ENCODE assay signal across 21 cellular contexts in the genomic region with DNA sequence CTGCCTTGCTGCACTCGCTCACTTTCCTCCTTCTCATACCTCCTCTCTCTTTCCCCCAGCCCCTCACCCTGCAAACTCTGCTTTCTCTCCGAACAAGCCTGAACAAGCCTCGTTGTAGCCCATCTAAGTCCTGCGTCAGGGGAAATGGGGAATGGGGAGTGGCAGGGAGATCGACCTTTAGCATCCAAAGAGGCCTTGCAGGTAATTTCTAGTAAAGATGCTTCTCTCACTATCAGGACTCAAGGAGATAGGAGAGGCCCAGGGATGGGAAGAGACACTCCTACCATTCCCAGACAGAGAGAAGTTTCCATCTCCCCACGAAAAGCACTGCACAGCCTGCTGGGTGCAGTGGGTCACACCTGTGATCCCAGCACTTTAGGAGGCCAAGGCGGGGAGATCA. TPM values are rescaled to one million over a fixed set of nuclear protein-coding genes. Genes with fewer than 3 reads are reported as not detected.
DNase-seq lines count a peak whose midpoint lies in the region; ATAC-seq, FAIRE-seq and TF ChIP-seq lines count a peak whose summit lies in the region.
"Had no signal": no experiment of that assay in that cellular context is flagged by ENCODE, and none has a peak within 500 bp of the region (broad histone marks: within the 10 kb centered on the region; RNA-seq: fewer than 3 reads in every experiment).

No MANE protein-coding gene starts in this region.

- 63% methylated on average over 7 of the region's 7 CpGs; no CpG with 5 or more reads in 1 of the 2 experiments for WGBS in H1 (ENCODE audit: extremely low coverage in 1 of 2, insufficient coverage in 1 of 2, insufficient read length in 1 of 2, insufficient replicate concordance in 2 of 2, low coverage in 1 of 2, low lambda C conversion rate in 2 of 2, missing lambda C conversion rate in 1 of 2), 2 experiments

- H3K4me3 ChIP-seq in Caco-2 (ENCODE audit: low read depth, low read length) (no peak overlapping the region), HUES48 (ENCODE audit: low read depth, low read length) (no peak overlapping the region), H1 (ENCODE audit: extremely low read depth in 1 of 4, insufficient read depth in 2 of 4, low read depth in 3 of 4, low read length in 4 of 4) (no peak overlapping the region)
- H3K4me3 ChIP-seq: BLaER1 treated with 17β-estradiol and CSF1 and Interleukin-3, amounts not matched to agents 10 nM and 100 nM; Peyer's patch had no signal

- no peaks in the 10 kb centered on the region for H3K23me2 ChIP-seq in H1 (ENCODE audit: low read depth, low read length)

- H4K5ac ChIP-seq in H1 (ENCODE audit: insufficient read length, low read depth, low read length): peak overlapping the region; percentile 38

- peak overlapping the region; percentile 0 for H3K4ac ChIP-seq in H1 (replicated peaks; ENCODE audit: insufficient read length, low read depth, low read length)

- H3K4me3 Mint-ChIP-seq in Caco-2 (ENCODE audit: unreplicated experiment): peak overlapping the region; percentile 19
- H3K4me3 Mint-ChIP-seq in nephron: no peak overlapping the region
- no peak overlapping the region for H3K4me3 Mint-ChIP-seq in T-cell
- H3K4me3 Mint-ChIP-seq: CD8-positive, alpha-beta T cell had no signal

- no peaks in the 10 kb centered on the region for H3K9me3 ChIP-seq in Caco-2
- no peaks in the 10 kb centered on the region for H3K9me3 ChIP-seq in HUES48 (ENCODE audit: control insufficient read depth, insufficient read depth, low read length)
- H3K9me3 ChIP-seq in H1 (ENCODE audit: insufficient read depth in 2 of 2, low read depth in 1 of 2, low read length in 1 of 2): no peaks in the 10 kb centered on the region
- H3K9me3 ChIP-seq: BLaER1 treated with 17β-estradiol and CSF1 and Interleukin-3, amounts not matched to agents 10 nM and 100 nM; Peyer's patch had no signal

- peak; percentile 72 to 91 for DNase-seq in Caco-2
- DNase-seq in H1 (ENCODE audit: low read depth in 1 of 2, low spot score in 2 of 2): no peak
- DNase-seq in A172 (ENCODE audit: low spot score): no peak
- DNase-seq in T-cell: no peak
- DNase-seq: CD8-positive, alpha-beta T cell; DMS79; GOT3; Karpas-422; NCI-H1417 treated with DMSO at 0.1 percent for 48 hours; NCI-H187 treated with DMSO at 0.1 percent for 48 hours; NCI-H2171; NCI-H446 treated with DMSO at 0.1 percent for 48 hours; Peyer's patch had no signal

- peak overlapping the region; percentile 84; the same call in 1 of the 2 replicates for H2BK12ac ChIP-seq in H1 (ENCODE audit: low read depth, low read length)

- H3K4me2 ChIP-seq in H1 (ENCODE audit: insufficient read depth in 1 of 2, low read depth in 2 of 2, low read length in 2 of 2): 0 out of 4 replicates have a peak overlapping the region, but pooled peaks of 1 of the 2 experiments have one; percentile 25
- H3K4me2 ChIP-seq: BLaER1 treated with 17β-estradiol and CSF1 and Interleukin-3, amounts not matched to agents 10 nM and 100 nM had no signal

- no peaks in the 10 kb centered on the region for H4K20me1 ChIP-seq in H1 (replicated peaks in 1 of 2; ENCODE audit: control insufficient read depth in 1 of 2, insufficient read depth in 2 of 2, low read length in 2 of 2)
- H4K20me1 ChIP-seq: BLaER1 treated with 17β-estradiol and CSF1 and Interleukin-3, amounts not matched to agents 10 nM and 100 nM had no signal

- no peak for FAIRE-seq in H1 (lab: Jason Lieb, UNC)
- FAIRE-seq: D721Med, GM12892, GM18507 had no signal

- no peak overlapping the region for H3K14ac ChIP-seq in H1 (ENCODE audit: insufficient read length)

- peak overlapping the region; percentile 88 for H2BK120ac ChIP-seq in H1 (replicated peaks; ENCODE audit: low read depth, low read length)

- H3K27me3 ChIP-seq in Caco-2 (replicated peaks; ENCODE audit: control insufficient read depth, insufficient read depth, low read length) (no peaks in the 10 kb centered on the region), HUES48 (ENCODE audit: control insufficient read depth, insufficient read depth, low read length) (no peaks in the 10 kb centered on the region), H1 (replicated peaks in 1 of 4; ENCODE audit: control insufficient read depth in 3 of 4, extremely low read depth in 1 of 4, insufficient read depth in 3 of 4, low read length in 3 of 4) (no peaks in the 10 kb centered on the region)
- H3K27me3 ChIP-seq: BLaER1 treated with 17β-estradiol and CSF1 and Interleukin-3, amounts not matched to agents 10 nM and 100 nM; Peyer's patch had no signal

- peak overlapping the region; percentile 37; the same call in 1 of the 2 replicates for H2BK5ac ChIP-seq in H1 (ENCODE audit: low read depth, low read length)

- H3K4me1 ChIP-seq in Caco-2: peaks cover 32% of the 10 kb centered on the region
- peaks cover 32% of the 10 kb centered on the region for H3K4me1 ChIP-seq in HUES48 (ENCODE audit: control insufficient read depth, insufficient read depth, low read length)
- H3K4me1 ChIP-seq in H1 (replicated peaks in 1 of 4; ENCODE audit: control insufficient read depth in 3 of 4, insufficient read depth in 4 of 4, low read length in 3 of 4): peaks cover 8 to 16% (median 13%) of the 10 kb centered on the region in 4 experiments; a peak in 6 of 7 replicates
- H3K4me1 ChIP-seq: Peyer's patch had no signal

- H3K36me3 Mint-ChIP-seq in Caco-2 (ENCODE audit: insufficient read depth, unreplicated experiment): no peaks in the 10 kb centered on the region
- no peaks in the 10 kb centered on the region for H3K36me3 Mint-ChIP-seq in nephron (ENCODE audit: low read depth)
- H3K36me3 Mint-ChIP-seq in T-cell: no peaks in the 10 kb centered on the region
- H3K36me3 Mint-ChIP-seq: CD8-positive, alpha-beta T cell had no signal

- peak overlapping the region; percentile 17 for H2BK20ac ChIP-seq in H1 (ENCODE audit: low read length)

- TF ChIP-seq RAD21 in H1 (IDR thresholded peaks at IDR 0.05 in 1 of 2, conservative IDR thresholded peaks at IDR 0.05 in 1 of 2; ENCODE audit: low read depth in 2 of 2, low read length in 2 of 2): no peak

- H3K9me3 Mint-ChIP-seq in Caco-2 (ENCODE audit: unreplicated experiment) (peaks cover 10% of the 10 kb centered on the region), nephron (no peaks in the 10 kb centered on the region), T-cell (no peaks in the 10 kb centered on the region)
- H3K9me3 Mint-ChIP-seq: CD8-positive, alpha-beta T cell had no signal

- peak overlapping the region; percentile 96 for H2AFZ ChIP-seq in H1 (ENCODE audit: low read length)

- no peak overlapping the region for H3K23ac ChIP-seq in H1 (ENCODE audit: insufficient read length)

- H3K56ac ChIP-seq in H1 (replicated peaks; ENCODE audit: insufficient read length, low read depth, low read length): no peak overlapping the region

- H3K27me3 Mint-ChIP-seq in Caco-2 (ENCODE audit: insufficient read depth, unreplicated experiment): no peaks in the 10 kb centered on the region
- no peaks in the 10 kb centered on the region for H3K27me3 Mint-ChIP-seq in nephron (ENCODE audit: low read depth)
- H3K27me3 Mint-ChIP-seq in T-cell: peaks cover 65 to 72% of the 10 kb centered on the region in 2 donors

- no peak for TF ChIP-seq EP300 in H1 (IDR thresholded peaks at IDR 0.05; ENCODE audit: borderline replicate concordance in 1 of 2, low read depth in 2 of 2, low read length in 2 of 2)

- POLR2A ChIA-PET in Caco-2 (lab: Charles Lee): no interaction called here
- POLR2A ChIA-PET in H1 (lab: Charles Lee; ENCODE audit: partially characterized antibody): interaction anchor here (0.8 kb wide), 1 partner anchor 48 kb away, joined by 3 read pairs; no protein-coding TSS in a partner anchor
- POLR2A ChIA-PET in T-cell (lab: Charles Lee): no interaction called here

- no peaks in the 10 kb centered on the region for H3K79me2 ChIP-seq in H1 (ENCODE audit: control insufficient read depth in 1 of 2, insufficient read depth in 2 of 2, low read length in 2 of 2)

- peak overlapping the region; percentile 73 for H3K27ac ChIP-seq in HUES48 (ENCODE audit: low read depth, low read length)
- H3K27ac ChIP-seq in H1 (ENCODE audit: low read depth, low read length): peak overlapping the region; percentile 61
- H3K27ac ChIP-seq: BLaER1 treated with 17β-estradiol and CSF1 and Interleukin-3, amounts not matched to agents 10 nM and 100 nM; Peyer's patch had no signal

- H3K36me3 ChIP-seq in Caco-2 (ENCODE audit: control insufficient read depth, insufficient read depth, low read length) (no peaks in the 10 kb centered on the region), HUES48 (ENCODE audit: control insufficient read depth, insufficient read depth, low read length) (no peaks in the 10 kb centered on the region), H1 (ENCODE audit: control insufficient read depth in 2 of 4, insufficient read depth in 4 of 4, low read length in 3 of 4) (no peaks in the 10 kb centered on the region)
- H3K36me3 ChIP-seq: BLaER1 treated with 17β-estradiol and CSF1 and Interleukin-3, amounts not matched to agents 10 nM and 100 nM; Peyer's patch had no signal

- H3K9ac ChIP-seq in HUES48 (ENCODE audit: low read depth, low read length): peak overlapping the region; percentile 8; the same call in 1 of the 2 replicates
- peak overlapping the region in 1 of 4 experiments; percentile 34; a peak in 1 of 7 replicates for H3K9ac ChIP-seq in H1 (replicated peaks in 1 of 4; ENCODE audit: extremely low read depth in 1 of 4, low read depth in 3 of 4, low read length in 3 of 4)
- H3K9ac ChIP-seq: BLaER1 treated with 17β-estradiol and CSF1 and Interleukin-3, amounts not matched to agents 10 nM and 100 nM had no signal

- ATAC-seq in GM19455 (IDR thresholded peaks at IDR 0.05; ENCODE audit: unreplicated experiment) (no peak), HG02870 (IDR thresholded peaks at IDR 0.05; ENCODE audit: unreplicated experiment) (no peak), T-cell (replicated peaks in 1 of 4) (no peak)
- ATAC-seq: CD8-positive, alpha-beta T cell had no signal

- H3K4me1 Mint-ChIP-seq in Caco-2 (ENCODE audit: low read depth, unreplicated experiment): peaks cover 21% of the 10 kb centered on the region
- H3K4me1 Mint-ChIP-seq in nephron: peaks cover 29% of the 10 kb centered on the region
- H3K4me1 Mint-ChIP-seq in T-cell: no peaks in the 10 kb centered on the region

- H3K18ac ChIP-seq in H1 (ENCODE audit: extremely low read depth, low read length): peak overlapping the region; percentile 26

- intact Hi-C loops in Caco-2 (cut with micrococcal nuclease; ENCODE audit: unreplicated experiment): loop anchor here (1.0 to 5.0 kb wide), 4 partner anchors 17 to 66 kb away; a partner anchor contains a TSS

- no peaks in the 10 kb centered on the region for H3K79me1 ChIP-seq in H1 (ENCODE audit: low read depth, low read length)

- BruUV-seq in Caco-2 (replicated peaks; lab: Mats Ljungman, UMichigan): no TSS peak

- H3K27ac Mint-ChIP-seq in Caco-2 (ENCODE audit: unreplicated experiment) (peak overlapping the region; percentile 89), nephron (peak overlapping the region; percentile 39 to 80 (median 43)), T-cell (no peak overlapping the region)
- H3K27ac Mint-ChIP-seq: CD8-positive, alpha-beta T cell had no signal

- TF ChIP-seq CTCF in Caco-2 (IDR thresholded peaks at IDR 0.05; ENCODE audit: insufficient read depth in 1 of 2, low read depth in 1 of 2, low read length in 1 of 2, severe bottlenecking in 1 of 2, unreplicated experiment in 1 of 2): no peak
- no peak for TF ChIP-seq CTCF in H1 (IDR thresholded peaks at IDR 0.05; ENCODE audit: control extremely low read depth in 1 of 3, insufficient read depth in 1 of 3, low read depth in 1 of 3, low read length in 3 of 3)
- no peak for TF ChIP-seq CTCF in nephron (IDR thresholded peaks at IDR 0.05; ENCODE audit: unreplicated experiment in 3 of 3)

- no peak overlapping the region for H2BK15ac ChIP-seq in H1 (ENCODE audit: low read length)

- H4K8ac ChIP-seq in H1 (ENCODE audit: extremely low read depth, insufficient read depth, low read length): no peak overlapping the region

- H4K91ac ChIP-seq in H1 (replicated peaks; ENCODE audit: insufficient read length, low read length): peak overlapping the region; percentile 67

- TF ChIP-seq POLR2A in H1 (IDR thresholded peaks at IDR 0.05; ENCODE audit: control extremely low read depth in 1 of 2, low read depth in 2 of 2, low read length in 2 of 2): no peak

- CTCF ChIA-PET in Caco-2 (lab: Charles Lee): interaction anchor here (0.5 to 0.6 kb wide), 2 partner anchors 129 to 1139 kb away, joined by 3 to 4 read pairs; no protein-coding TSS in a partner anchor
- CTCF ChIA-PET in H1 (lab: Charles Lee; ENCODE audit: partially characterized antibody): interaction anchor here (1.0 to 2.2 kb wide), 4 partner anchors 14 to 98 kb away, joined by 3 to 6 read pairs (median 4); no protein-coding TSS in a partner anchor
- CTCF ChIA-PET in T-cell (lab: Charles Lee): no interaction called here

- peak overlapping the region; percentile 59; the same call in 1 of the 2 replicates for H2AK5ac ChIP-seq in H1 (ENCODE audit: low read depth, low read length)

RNA-seq across cellular contexts. Expression of a gene that starts 44.5 kb away (rescaled TPM):
- 392 and 403 TPM in 2 replicates for total RNA-seq in Caco-2 (2022)
- 302 and 349 TPM in 2 replicates for total RNA-seq in H1 (2021; fragmentation: NEBNext Ultra II Directional; extraction: Animal tissue kit (Norgen Biotek cat#: 25700))
- polyA plus RNA-seq in H1 (2011; rRNA removed): 115 and 124 TPM in 2 replicates
- polyA plus RNA-seq in H1 (2011; cell fraction: cytosol; rRNA removed): 159 TPM
- 239 TPM for polyA plus RNA-seq in H1 (2011; cell fraction: nucleus; rRNA removed)
- 239 to 268 TPM (median 258 TPM) in 4 replicates for polyA plus RNA-seq in H1 (2012, experiment 1 of 2)
- 40.4 TPM for polyA plus RNA-seq in H1 (2012, experiment 2 of 2)
- polyA plus RNA-seq in H1 (2013, experiment 1 of 2): 134 TPM
- polyA plus RNA-seq in H1 (2013, experiment 2 of 2): 131 TPM
- polyA minus RNA-seq in H1 (2011; rRNA and poly(A)+ RNA removed): 165 and 188 TPM in 2 replicates
- polyA minus RNA-seq in H1 (2011; cell fraction: cytosol; rRNA and poly(A)+ RNA removed): 179 TPM
- polyA minus RNA-seq in H1 (2011; cell fraction: nucleus; rRNA and poly(A)+ RNA removed): 114 TPM
- total RNA-seq in A172 (2014; rRNA removed; shearing (Covaris generic)): 369 and 401 TPM in 2 replicates
- total RNA-seq in T-cell: 10 to 100 TPM; 13.5 to 33.3 (median 18.5) TPM

Comparison
In these comparisons a context has a peak if more than half of its experiments do, and no peak if none do; other contexts are left out.
1. DNase-seq: peak in Caco-2 (2 of 2); none in H1 (0 of 2), A172 (single experiment) and T-cell (0 of 34).
2. H3K27ac Mint-ChIP-seq: peak in Caco-2 (single experiment) and nephron (3 of 3); none in T-cell (0 of 2).
3. CTCF ChIA-PET loops: an anchor here in Caco-2 (0.5 to 0.6 kb wide) and H1 (1.0 to 2.2 kb wide); none called in T-cell.